ENCODE assay signal across 2 cellular contexts in the genomic region with DNA sequence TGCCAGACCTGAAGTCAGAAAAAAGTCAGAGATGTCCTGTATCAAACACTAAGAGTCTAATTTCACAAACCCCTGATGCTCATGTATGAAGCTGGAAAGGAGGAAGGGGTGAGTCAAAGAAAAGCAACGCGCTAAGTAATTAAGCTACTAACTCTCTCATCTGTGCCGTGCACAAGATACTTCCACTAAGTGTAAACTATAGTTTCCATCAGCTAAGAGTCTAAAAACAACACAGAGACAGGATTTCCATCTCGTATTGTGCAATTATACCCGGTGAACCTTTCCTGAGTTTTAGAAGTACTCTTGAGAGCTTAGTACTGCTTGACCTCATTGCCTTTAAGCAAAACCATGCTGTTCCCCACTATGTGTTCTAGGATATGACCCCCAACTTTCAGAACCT.
TF ChIP-seq lines count a peak whose summit lies in the region.

No MANE protein-coding gene starts in this region.

TF ChIP-seq in SK-N-SH, 30 proteins besides CTCF, POLR2A, EP300 and RAD21:
- no peak for TF ChIP-seq MEF2A (IDR thresholded peaks at IDR 0.05; ENCODE audit: borderline replicate concordance, low read depth)

TF ChIP-seq in endothelial cell of umbilical vein, 7 proteins besides CTCF, POLR2A, EP300 and RAD21:
- TF ChIP-seq POLR2AphosphoS5 (IDR thresholded peaks at IDR 0.05; ENCODE audit: insufficient read depth, low read depth, low read length) (no peak), FOS (IDR thresholded peaks at IDR 0.05; ENCODE audit: borderline replicate concordance, insufficient read depth, low read length) (no peak), MYC (IDR thresholded peaks at IDR 0.05; ENCODE audit: low read depth, low read length) (no peak), GATA2 (IDR thresholded peaks at IDR 0.05; ENCODE audit: insufficient read depth, insufficient read length, low read depth, low read length) (no peak), EZH2 (IDR thresholded peaks at IDR 0.05; ENCODE audit: borderline replicate concordance, low read depth, low read length, severe bottlenecking) (no peak), JUN (IDR thresholded peaks at IDR 0.05; ENCODE audit: borderline replicate concordance, insufficient read depth, insufficient read length, low read depth) (no peak)
- TF ChIP-seq, protein P1, sequence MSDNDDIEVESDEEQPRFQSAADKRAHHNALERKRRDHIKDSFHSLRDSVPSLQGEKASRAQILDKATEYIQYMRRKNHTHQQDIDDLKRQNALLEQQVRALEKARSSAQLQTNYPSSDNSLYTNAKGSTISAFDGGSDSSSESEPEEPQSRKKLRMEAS (IDR thresholded peaks at IDR 0.05; ENCODE audit: insufficient read depth, insufficient read length) = no peak
